ENCODE assay signal across 10 cellular contexts in genomic region chr11:87039371-87039770, GRCh38. TPM values are rescaled to one million over a fixed set of nuclear protein-coding genes. Genes with fewer than 3 reads are reported as not detected.
DNase-seq lines count a peak whose midpoint lies in the region; ATAC-seq, FAIRE-seq and TF ChIP-seq lines count a peak whose summit lies in the region.
"Had no signal": no experiment of that assay in that cellular context is flagged by ENCODE, and none has a peak within 500 bp of the region (broad histone marks: within the 10 kb centered on the region; RNA-seq: fewer than 3 reads in every experiment).

No MANE protein-coding gene starts in this region.

- peaks cover 18% of the 10 kb centered on the region for H4K20me1 ChIP-seq in astrocyte (ENCODE audit: insufficient read depth, low read length)

- H3K27me3 ChIP-seq in astrocyte (ENCODE audit: insufficient read depth, low read length) = no peaks in the 10 kb centered on the region
- no peaks in the 10 kb centered on the region for H3K27me3 ChIP-seq in upper lobe of right lung

- H3K36me3 Mint-ChIP-seq in astrocyte (ENCODE audit: low read depth, unreplicated experiment) = peaks cover 2% of the 10 kb centered on the region

- peaks cover 49% of the 10 kb centered on the region for H3K79me2 ChIP-seq in astrocyte (ENCODE audit: insufficient read depth, low read length)

- H3K36me3 ChIP-seq in astrocyte (ENCODE audit: insufficient read depth, low read length) = no peaks in the 10 kb centered on the region
- no peaks in the 10 kb centered on the region for H3K36me3 ChIP-seq in kidney (ENCODE audit: control insufficient read depth in 1 of 2, insufficient read depth in 2 of 2, low read length in 2 of 2)
- H3K36me3 ChIP-seq in upper lobe of right lung = no peaks in the 10 kb centered on the region

- H3K4me3 Mint-ChIP-seq in astrocyte (ENCODE audit: unreplicated experiment) = peak overlapping the region; percentile 97

- no peaks in the 10 kb centered on the region for H3K27me3 Mint-ChIP-seq in astrocyte (ENCODE audit: low read depth, unreplicated experiment)

- ATAC-seq in Right ventricle myocardium superior (ENCODE audit: poor library complexity) = no peak
- no peak for ATAC-seq in Right ventricle myocardium inferior
- no peak for ATAC-seq in upper lobe of right lung

- intact Hi-C loops in Right ventricle myocardium superior (cut with DNase I) (loop anchor here (5.0 kb wide), 1 partner anchor 82 kb away; the partner anchor contains the start of gene FZD4), Right ventricle myocardium inferior (cut with DNase I) (loop anchor here (5.0 kb wide), 1 partner anchor 62 kb away; no protein-coding TSS in a partner anchor), kidney (cut with DNase I) (no loop called here), upper lobe of right lung (cut with DNase I) (no loop called here)

- no peaks in the 10 kb centered on the region for H3K9me3 Mint-ChIP-seq in astrocyte (ENCODE audit: unreplicated experiment)

- peak; percentile 50 for DNase-seq in Right ventricle myocardium superior
- no peak for DNase-seq in Right ventricle myocardium inferior (ENCODE audit: missing footprints)
- peak; percentile 13 for DNase-seq in astrocyte (ENCODE audit: low read depth)
- no peak for DNase-seq in kidney
- DNase-seq in upper lobe of right lung = no peak
- DNase-seq in globus pallidus (ENCODE audit: low spot score) = no peak
- no peak for DNase-seq in stimulated activated CD4-positive, alpha-beta T cell treated with anti-CD3 and anti-CD28 coated beads, Interleukin-12 subunit alpha, Interleukin-12 subunit beta, amount 100 ng/mL, for 4 hours
- DNase-seq in GM20000 (ENCODE audit: low spot score) = no peak
- DNase-seq: NCI-H82 had no signal

- peak overlapping the region; percentile 85 for H3K4me2 ChIP-seq in astrocyte (ENCODE audit: low read length)

- no peak overlapping the region for H3K27ac Mint-ChIP-seq in astrocyte (ENCODE audit: unreplicated experiment)

- FAIRE-seq in astrocyte (lab: Jason Lieb, UNC) (no peak), kidney (lab: Jason Lieb, UNC) (no peak)
- FAIRE-seq: D721Med had no signal

- H3K9ac ChIP-seq in astrocyte (ENCODE audit: low read length) (no peak overlapping the region), kidney (ENCODE audit: low read length in 2 of 2) (peak overlapping the region; percentile 32 to 79)

- no peak overlapping the region for H2AFZ ChIP-seq in astrocyte (ENCODE audit: low read depth, low read length)

- H3K27ac ChIP-seq in astrocyte (ENCODE audit: low read depth, low read length) (no peak overlapping the region), kidney (ENCODE audit: low read depth in 2 of 2, low read length in 2 of 2) (no peak overlapping the region), upper lobe of right lung (no peak overlapping the region)

- TF ChIP-seq CTCF in astrocyte (IDR thresholded peaks at IDR 0.05; ENCODE audit: insufficient read depth, low read depth, low read length) (no peak), kidney (IDR thresholded peaks at IDR 0.05; ENCODE audit: borderline replicate concordance, extremely low read depth, insufficient read depth) (no peak), upper lobe of right lung (IDR thresholded peaks at IDR 0.05) (no peak), GM20000 (IDR thresholded peaks at IDR 0.05; ENCODE audit: extremely low read depth, missing control alignments) (no peak)

- H3K4me1 ChIP-seq in astrocyte (ENCODE audit: insufficient read depth, low read length) (peaks cover 10% of the 10 kb centered on the region), kidney (ENCODE audit: control insufficient read depth in 1 of 2, insufficient read depth in 1 of 2, low read depth in 1 of 2, low read length in 2 of 2) (peaks cover 0 to 12% of the 10 kb centered on the region in 2 donors), upper lobe of right lung (peaks cover 38% of the 10 kb centered on the region)

- H3K4me3 ChIP-seq in astrocyte (ENCODE audit: insufficient read depth, low read depth, low read length) = no peak overlapping the region
- peak overlapping the region; percentile 2 to 79 for H3K4me3 ChIP-seq in kidney (ENCODE audit: low read length in 2 of 2)
- H3K4me3 ChIP-seq in upper lobe of right lung = peak overlapping the region; percentile 86

- H3K4me1 Mint-ChIP-seq in astrocyte (ENCODE audit: low read depth, unreplicated experiment) = peaks cover 7% of the 10 kb centered on the region

- H3K9me3 ChIP-seq in astrocyte (ENCODE audit: insufficient read depth, low read depth, low read length) (no peaks in the 10 kb centered on the region), kidney (ENCODE audit: control insufficient read depth in 1 of 2, low read length in 2 of 2) (no peaks in the 10 kb centered on the region), upper lobe of right lung (no peaks in the 10 kb centered on the region)

RNA-seq across cellular contexts. Expression of gene TMEM135, which starts 1.6 kb away (rescaled TPM):
- 17.2 TPM for total RNA-seq in Right ventricle myocardium superior
- 18.1 TPM for total RNA-seq in Right ventricle myocardium inferior
- 20.6 and 30.2 TPM in 2 replicates for total RNA-seq in astrocyte
- 24.6 TPM for total RNA-seq in kidney
- 12.0 TPM for polyA plus RNA-seq in kidney (ENCODE audit: insufficient read depth, low read depth, low replicate concordance)
- 24.5 TPM for total RNA-seq in upper lobe of right lung

Comparison
In these comparisons a context has a peak if more than half of its experiments do, and no peak if none do; other contexts are left out.
1. DNase-seq: peak in Right ventricle myocardium superior (single experiment) and astrocyte (single experiment); none in Right ventricle myocardium inferior (single experiment), kidney (single experiment), upper lobe of right lung (single experiment), globus pallidus (single experiment), stimulated activated CD4-positive, alpha-beta T cell treated with anti-CD3 and anti-CD28 coated beads, Interleukin-12 subunit alpha, Interleukin-12 subunit beta, amount 100 ng/mL, for 4 hours (single experiment) and GM20000 (single experiment).
2. intact Hi-C loops: an anchor here in Right ventricle myocardium superior (5.0 kb wide) and Right ventricle myocardium inferior (5.0 kb wide); none called in kidney and upper lobe of right lung.